ENCODE assay signal across 24 cellular contexts in genomic region chr1:199875337-199875736, GRCh38.
A peak's percentile ranks its signal among the peaks of the same experiment; 100 is the strongest.
DNase-seq lines count a peak whose midpoint lies in the region; ATAC-seq, FAIRE-seq and TF ChIP-seq lines count a peak whose summit lies in the region.
"Had no signal": no experiment of that assay in that cellular context is flagged by ENCODE, and none has a peak within 500 bp of the region (broad histone marks: within the 10 kb centered on the region; RNA-seq: fewer than 3 reads in every experiment).

No MANE protein-coding gene starts in this region.

- FAIRE-seq in K562 (lab: Jason Lieb, UNC), result peak; percentile 37
- FAIRE-seq: A549, D721Med, G401.6, GM12891, GM18507 had no signal

- H3K9ac ChIP-seq in PC-3 (ENCODE audit: low read length), result no peak overlapping the region
- H3K9ac ChIP-seq in K562 (ENCODE audit: insufficient read depth in 1 of 2, low read depth in 2 of 2, low read length in 2 of 2), result no peak overlapping the region
- H3K9ac ChIP-seq: BLaER1 treated with 17β-estradiol and CSF1 and Interleukin-3, amounts not matched to agents 10 nM and 100 nM had no signal

- H2AFZ ChIP-seq in GM23338, result peak overlapping the region; percentile 0; the same call in 1 of the 2 replicates
- no peak overlapping the region for H2AFZ ChIP-seq in PC-3 (ENCODE audit: low read length)
- H2AFZ ChIP-seq in K562 (ENCODE audit: low read depth, low read length), result no peak overlapping the region

- H3K9me3 Mint-ChIP-seq in GM23338, result no peaks in the 10 kb centered on the region
- H3K9me3 Mint-ChIP-seq: CD4-positive, alpha-beta T cell; CD8-positive, alpha-beta T cell had no signal

- H3K4me3 Mint-ChIP-seq in GM23338, result no peak overlapping the region
- H3K4me3 Mint-ChIP-seq: B cell; CD4-positive, alpha-beta T cell; CD8-positive, alpha-beta T cell had no signal

- no peak overlapping the region for H3K4me2 ChIP-seq in GM23338
- H3K4me2 ChIP-seq in PC-3 (ENCODE audit: low read length), result no peak overlapping the region
- no peak overlapping the region for H3K4me2 ChIP-seq in K562 (ENCODE audit: insufficient read depth, low read length)
- H3K4me2 ChIP-seq: A549 had no signal

- no peaks in the 10 kb centered on the region; the same call in 1 of the 2 replicates for H3K9me2 ChIP-seq in GM23338 (ENCODE audit: insufficient read depth)
- no peaks in the 10 kb centered on the region for H3K9me2 ChIP-seq in PC-3 (replicated peaks; ENCODE audit: low read length)

- H3K36me3 ChIP-seq in GM23338 (ENCODE audit: insufficient read depth) (no peaks in the 10 kb centered on the region), PC-3 (ENCODE audit: low read depth, low read length) (no peaks in the 10 kb centered on the region), K562 (ENCODE audit: control insufficient read depth, insufficient read depth, low read length) (no peaks in the 10 kb centered on the region), left lung (no peaks in the 10 kb centered on the region)
- H3K36me3 ChIP-seq: BLaER1 treated with 17β-estradiol and CSF1 and Interleukin-3, amounts not matched to agents 10 nM and 100 nM had no signal

- CTCF ChIA-PET in PC-3 (lab: Charles Lee) (no interaction called here), K562 (lab: Yijun Ruan, JAX; ENCODE audit: low intra/inter-chr PET ratio) (no interaction called here)

- H3K27ac ChIP-seq in GM23338 (ENCODE audit: low read depth) (no peak overlapping the region), PC-3 (ENCODE audit: low read length) (no peak overlapping the region), K562 (ENCODE audit: extremely low read depth, low read depth, low read length) (no peak overlapping the region), left lung (no peak overlapping the region)
- H3K27ac ChIP-seq: 22Rv1; A549; BLaER1 treated with 17β-estradiol and CSF1 and Interleukin-3, amounts not matched to agents 10 nM and 100 nM; C4-2B had no signal

- intact Hi-C loops in PC-3 (cut with micrococcal nuclease), result loop anchor here (2.0 to 10.0 kb wide), 2 partner anchors 35 to 149 kb away; partner anchors contain the start of gene NR5A2
- intact Hi-C loops in K562 (cut with micrococcal nuclease), result no loop called here
- intact Hi-C loops in left lung (cut with DNase I), result no loop called here

- H3K4me1 Mint-ChIP-seq in GM23338, result no peaks in the 10 kb centered on the region; the same call in 2 of the 3 replicates

- no peaks in the 10 kb centered on the region for H3K9me1 ChIP-seq in K562 (ENCODE audit: control insufficient read depth, insufficient read depth, low read length)

- H3K79me2 ChIP-seq in GM23338 (replicated peaks; ENCODE audit: insufficient read depth) (no peaks in the 10 kb centered on the region), PC-3 (ENCODE audit: low read length) (no peaks in the 10 kb centered on the region), K562 (ENCODE audit: control insufficient read depth, insufficient read depth, low read length) (no peaks in the 10 kb centered on the region)

- POLR2A ChIA-PET in PC-3 (lab: Charles Lee; ENCODE audit: unreplicated experiment), result no interaction called here
- POLR2A ChIA-PET in K562 (lab: Yijun Ruan, JAX), result no interaction called here

- BruUV-seq in PC-3 (replicated peaks; lab: Mats Ljungman, UMichigan), result no TSS peak
- BruUV-seq in K562 (replicated peaks; lab: Mats Ljungman, UMichigan), result no TSS peak

- no peaks in the 10 kb centered on the region for H3F3A ChIP-seq in GM23338 (replicated peaks; ENCODE audit: low read depth)
- H3F3A ChIP-seq in PC-3 (ENCODE audit: low read length, unreplicated experiment), result no peaks in the 10 kb centered on the region

- TF ChIP-seq RAD21 in K562 (CRISPR knock-in tag; conservative IDR thresholded peaks at IDR 0.05 in 1 of 2, IDR thresholded peaks at IDR 0.05 in 1 of 2), result no peak

- TF ChIP-seq EP300 in K562 (IDR thresholded peaks at IDR 0.05; ENCODE audit: low read length), result no peak

- no peak for TF ChIP-seq POLR2A in K562 (conservative IDR thresholded peaks at IDR 0.05)

- H4K20me1 ChIP-seq in GM23338 (replicated peaks; ENCODE audit: insufficient read depth), result no peaks in the 10 kb centered on the region
- no peaks in the 10 kb centered on the region for H4K20me1 ChIP-seq in PC-3 (ENCODE audit: low read length)
- H4K20me1 ChIP-seq in K562 (replicated peaks; ENCODE audit: control insufficient read depth, insufficient read depth, low read length), result no peaks in the 10 kb centered on the region
- H4K20me1 ChIP-seq: BLaER1 treated with 17β-estradiol and CSF1 and Interleukin-3, amounts not matched to agents 10 nM and 100 nM had no signal

- no peak overlapping the region for H3K4me3 ChIP-seq in GM23338
- H3K4me3 ChIP-seq in PC-3 (ENCODE audit: low read length), result no peak overlapping the region
- no peak overlapping the region for H3K4me3 ChIP-seq in K562
- no peak overlapping the region for H3K4me3 ChIP-seq in left lung
- H3K4me3 ChIP-seq: A549; BLaER1 treated with 17β-estradiol and CSF1 and Interleukin-3, amounts not matched to agents 10 nM and 100 nM had no signal

- no peak for TF ChIP-seq CTCF in GM23338 (conservative IDR thresholded peaks at IDR 0.05; ENCODE audit: low read depth in 2 of 2)
- no peak for TF ChIP-seq CTCF in PC-3 (conservative IDR thresholded peaks at IDR 0.05; ENCODE audit: low read depth, low read length)
- TF ChIP-seq CTCF in K562 (IDR thresholded peaks at IDR 0.05 in 2 of 3, conservative IDR thresholded peaks at IDR 0.05 in 1 of 3; ENCODE audit: insufficient read depth in 2 of 3, low read depth in 1 of 3, low read length in 3 of 3), result no peak
- no peak for TF ChIP-seq CTCF in left lung (IDR thresholded peaks at IDR 0.05)
- TF ChIP-seq CTCF in GM13976 (IDR thresholded peaks at IDR 0.05; ENCODE audit: borderline replicate concordance, control extremely low read depth, extremely low read depth, insufficient read depth, missing control alignments), result no peak

- H3K27me3 Mint-ChIP-seq in GM23338 (ENCODE audit: insufficient read depth, low read depth, poor library complexity), result no peaks in the 10 kb centered on the region
- H3K27me3 Mint-ChIP-seq: B cell; CD4-positive, alpha-beta T cell had no signal

- ATAC-seq in GM23338 (no peak), PC-3 (peak; percentile 75), K562 (no peak), left lung (peak; percentile 60)
- ATAC-seq: A549; CD8-positive, alpha-beta T cell had no signal

- no peak overlapping the region for H3K27ac Mint-ChIP-seq in GM23338
- H3K27ac Mint-ChIP-seq: CD4-positive, alpha-beta T cell; CD8-positive, alpha-beta T cell had no signal

- no peaks in the 10 kb centered on the region for H3K36me3 Mint-ChIP-seq in GM23338 (ENCODE audit: low read depth)
- H3K36me3 Mint-ChIP-seq: CD8-positive, alpha-beta T cell had no signal

- 0% methylated on average over 3 of the region's 3 CpGs for WGBS in K562 (ENCODE audit: insufficient coverage, low coverage, missing lambda C conversion rate)

- DNase-seq in GM23338 (ENCODE audit: low spot score), result no peak
- DNase-seq in PC-3, result peak; percentile 63
- no peak for DNase-seq in K562 (ENCODE audit: extremely low read depth in 1 of 4, low spot score in 3 of 4)
- DNase-seq in left lung, result no peak
- DNase-seq in amniotic stem cell (lab: John Stamatoyannopoulos, UW), result no peak
- DNase-seq in NCI-H2107 treated with DMSO at 0.1 percent for 48 hours (lab: John Stamatoyannopoulos, UW; ENCODE audit: unreplicated experiment), result no peak
- DNase-seq in GM13976 (ENCODE audit: low spot score), result no peak
- no peak for DNase-seq in activated CD4-positive, alpha-beta T cell treated with anti-CD3 and anti-CD28 coated beads, Interleukin-2, amount 50 U/mL, for 1 hour
- DNase-seq: AML-193; Caco-2; Calu3; CD4-positive, alpha-beta T cell; CD8-positive, alpha-beta T cell; DMS79 treated with DMSO at 0.1 percent for 48 hours; GF-D8 had no signal

- H3K4me1 ChIP-seq in GM23338 (ENCODE audit: insufficient read depth) (no peaks in the 10 kb centered on the region), PC-3 (ENCODE audit: insufficient read depth, low read length) (no peaks in the 10 kb centered on the region), K562 (replicated peaks in 1 of 2; ENCODE audit: control insufficient read depth in 2 of 2, insufficient read depth in 2 of 2, low read length in 2 of 2) (no peaks in the 10 kb centered on the region), left lung (peaks cover 0 to 11% of the 10 kb centered on the region in 2 donors)
- H3K4me1 ChIP-seq: A549, Caco-2 had no signal

- H3K9me3 ChIP-seq in PC-3 (ENCODE audit: low read length), result no peaks in the 10 kb centered on the region
- no peaks in the 10 kb centered on the region for H3K9me3 ChIP-seq in K562 (replicated peaks; ENCODE audit: control insufficient read depth, insufficient read depth, low read depth, low read length)
- H3K9me3 ChIP-seq in left lung, result no peaks in the 10 kb centered on the region
- H3K9me3 ChIP-seq: A549, Caco-2 had no signal

- in situ Hi-C loops in K562 (cut with MboI), result no loop called here
- in situ Hi-C loops in GM13976 (cut with MboI; ENCODE audit: low sequenced_read_pairs, unreplicated experiment), result no loop called here

- H3K27me3 ChIP-seq in GM23338 (ENCODE audit: insufficient read depth) (no peaks in the 10 kb centered on the region), PC-3 (ENCODE audit: low read length) (peaks cover 11% of the 10 kb centered on the region), K562 (ENCODE audit: control insufficient read depth in 2 of 2, insufficient read depth in 2 of 2, low read length in 2 of 2) (no peaks in the 10 kb centered on the region), left lung (no peaks in the 10 kb centered on the region)
- H3K27me3 ChIP-seq: BLaER1 treated with 17β-estradiol and CSF1 and Interleukin-3, amounts not matched to agents 10 nM and 100 nM had no signal

TF ChIP-seq in GM23338, 12 proteins besides CTCF, POLR2A, EP300 and RAD21:
- TF ChIP-seq ZNF331 (CRISPR knock-in tag; IDR thresholded peaks at IDR 0.05; ENCODE audit: low read depth) (no peak), ZNF114 (CRISPR knock-in tag; IDR thresholded peaks at IDR 0.05) (no peak), STAT1 (IDR thresholded peaks at IDR 0.05; ENCODE audit: unreplicated experiment) (no peak), EZH2phosphoT487 (IDR thresholded peaks at IDR 0.05; ENCODE audit: unreplicated experiment) (no peak), NANOG (IDR thresholded peaks at IDR 0.05; ENCODE audit: borderline replicate concordance) (no peak)
TF ChIP-seq in GM23338: peak in this region for 0.

TF ChIP-seq in K562, 482 proteins besides CTCF, POLR2A, EP300 and RAD21 (continues in another document):
- TF ChIP-seq ZNF764 (CRISPR knock-in tag; IDR thresholded peaks at IDR 0.05; ENCODE audit: low read depth) (no peak), CC2D1A (IDR thresholded peaks at IDR 0.05) (no peak), NR2F6 (CRISPR knock-in tag; IDR thresholded peaks at IDR 0.05) (no peak), ZNF431 (CRISPR knock-in tag; IDR thresholded peaks at IDR 0.05) (no peak)

Comparison
In these comparisons a context has a peak if more than half of its experiments do, and no peak if none do; other contexts are left out.
1. ATAC-seq: peak in PC-3 (single experiment) and left lung (single experiment); none in GM23338 (single experiment) and K562 (single experiment).